ENCODE assay signal across 1 cellular context in the genomic region with DNA sequence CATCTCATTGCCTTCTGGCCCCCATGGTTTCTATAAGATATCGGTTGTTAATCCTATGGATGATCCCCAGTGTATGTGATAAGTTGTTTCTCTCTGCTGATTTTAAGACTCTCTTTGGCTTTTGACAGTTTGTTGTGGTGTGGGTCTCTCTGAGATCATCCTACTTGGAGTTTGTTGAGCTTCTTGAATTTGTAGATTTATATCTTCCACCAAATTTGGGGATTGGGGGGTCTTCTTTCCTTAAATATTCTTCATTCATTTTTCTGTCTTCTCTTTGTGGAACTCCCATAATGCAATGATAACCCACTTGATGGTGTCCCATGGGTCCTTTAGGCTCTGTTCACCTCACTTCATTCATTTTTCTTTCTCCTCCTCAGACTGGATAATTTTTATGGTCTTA.
A peak's percentile ranks its signal among the peaks of the same experiment; 100 is the strongest.
TF ChIP-seq lines count a peak whose summit lies in the region.

No MANE protein-coding gene starts in this region.

TF ChIP-seq in K562, 482 proteins besides CTCF, POLR2A, EP300 and RAD21:
- TF ChIP-seq, protein P1, sequence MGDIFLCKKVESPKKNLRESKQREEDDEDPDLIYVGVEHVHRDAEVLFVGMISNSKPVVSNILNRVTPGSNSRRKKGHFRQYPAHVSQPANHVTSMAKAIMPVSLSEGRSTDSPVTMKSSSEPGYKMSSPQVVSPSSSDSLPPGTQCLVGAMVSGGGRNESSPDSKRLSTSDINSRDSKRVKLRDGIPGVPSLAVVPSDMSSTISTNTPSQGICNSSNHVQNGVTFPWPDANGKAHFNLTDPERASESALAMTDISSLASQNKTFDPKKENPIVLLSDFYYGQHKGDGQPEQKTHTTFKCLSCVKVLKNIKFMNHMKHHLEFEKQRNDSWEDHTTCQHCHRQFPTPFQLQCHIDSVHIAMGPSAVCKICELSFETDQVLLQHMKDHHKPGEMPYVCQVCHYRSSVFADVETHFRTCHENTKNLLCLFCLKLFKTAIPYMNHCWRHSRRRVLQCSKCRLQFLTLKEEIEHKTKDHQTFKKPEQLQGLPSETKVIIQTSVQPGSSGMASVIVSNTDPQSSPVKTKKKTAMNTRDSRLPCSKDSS (IDR thresholded peaks at IDR 0.05; ENCODE audit: low read depth, partially characterized antibody), result peak; percentile 65
- TF ChIP-seq RHOXF2B (CRISPR knock-in tag; conservative IDR thresholded peaks at IDR 0.05), result no peak
